29 cellular contexts compared by ENCODE assay signal in the genomic region with DNA sequence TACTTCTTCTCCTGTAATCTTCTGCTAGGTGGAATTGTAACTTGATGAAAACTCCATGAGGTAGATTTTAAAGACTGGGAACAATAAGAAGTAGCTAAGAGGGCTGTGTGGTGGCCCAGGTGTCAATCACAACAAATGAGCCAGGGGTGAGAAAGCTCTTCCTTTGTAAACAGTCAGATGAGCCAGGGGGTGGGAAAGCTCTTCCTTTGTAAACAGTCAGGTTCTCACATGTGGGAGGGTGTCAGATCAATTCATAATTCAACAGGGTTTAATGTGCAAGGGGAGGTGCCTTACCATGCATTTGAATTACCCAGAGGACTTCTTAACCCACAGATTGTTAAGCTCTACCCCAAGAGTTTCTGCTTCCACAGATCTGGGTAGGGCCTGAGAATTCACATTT.
"Had no signal": no experiment of that assay in that cellular context is flagged by ENCODE, and none has a peak within 500 bp of the region (broad histone marks: within the 10 kb centered on the region; RNA-seq: fewer than 3 reads in every experiment).

No MANE protein-coding gene starts in this region.

- H3K4me1 Mint-ChIP-seq: stimulated activated naive CD8-positive, alpha-beta T cell treated with anti-CD3 and anti-CD28 coated beads, Interleukin-15, amount 100 ng/mL, for 72 hours had no signal

- H3K27me3 Mint-ChIP-seq: stimulated activated naive CD8-positive, alpha-beta T cell treated with anti-CD3 and anti-CD28 coated beads, Interleukin-15, amount 100 ng/mL, for 72 hours had no signal

- ATAC-seq: esophagus mucosa; gastrocnemius medialis; left lobe of liver; mucosa of descending colon; natural killer cell treated with Interleukin-12 subunit alpha and Interleukin-12 subunit beta and Interleukin-15 and Interleukin-18, amount 100 ng/mL, for 72 hours; right lobe of liver; stimulated activated naive CD8-positive, alpha-beta T cell treated with anti-CD3 and anti-CD28 coated beads, Interleukin-15, amount 100 ng/mL, for 72 hours; upper lobe of right lung had no signal

- DNase-seq: dorsolateral prefrontal cortex; effector CD4-positive, alpha-beta T cell; foreskin fibroblast; gastrocnemius medialis; head of caudate nucleus; mucosa of descending colon; naive B cell; right lobe of liver; small intestine; stimulated activated CD4-positive, alpha-beta T cell treated with anti-CD3 and anti-CD28 coated beads, Interleukin-12 subunit alpha, Interleukin-12 subunit beta, amount 100 ng/mL, for 4 hours; stimulated activated CD4-positive, alpha-beta T cell treated with anti-CD3 and anti-CD28 coated beads, Interleukin-1b, Interleukin-23, amount 100 ng/mL, for 48 hours; stimulated activated CD4-positive, alpha-beta T cell treated with anti-CD3 and anti-CD28 coated beads, Interleukin-4, amount 100 ng/mL, for 1 hour; stimulated activated CD8-positive, alpha-beta memory T cell treated with anti-CD3 and anti-CD28 coated beads, Interleukin-4, amount 100 ng/mL, for 48 hours; stimulated activated naive CD4-positive, alpha-beta T cell; stimulated activated naive CD8-positive, alpha-beta T cell treated with anti-CD3 and anti-CD28 coated beads, Interleukin-15, amount 100 ng/mL, for 72 hours; transverse colon; upper lobe of right lung; uterus had no signal

- H3K4me3 ChIP-seq: dorsolateral prefrontal cortex, gastrocnemius medialis, lung, mucosa of descending colon, neural progenitor cell, right lobe of liver, suprapubic skin, transverse colon, upper lobe of right lung, uterus had no signal

- H3K36me3 Mint-ChIP-seq: mesothelial cell of epicardium; natural killer cell treated with Interleukin-12 subunit alpha and Interleukin-12 subunit beta and Interleukin-15 and Interleukin-18, amount 100 ng/mL, for 72 hours; neural progenitor cell had no signal

- H3K4me1 ChIP-seq: neural progenitor cell, parathyroid adenoma, right lobe of liver, transverse colon had no signal

- H3K27me3 ChIP-seq: dorsolateral prefrontal cortex, gastrocnemius medialis, neural progenitor cell, right lobe of liver, suprapubic skin, transverse colon, upper lobe of right lung, uterus had no signal

- H3K9me3 Mint-ChIP-seq: natural killer cell treated with Interleukin-12 subunit alpha and Interleukin-12 subunit beta and Interleukin-15 and Interleukin-18, amount 100 ng/mL, for 72 hours had no signal

- H3K27ac ChIP-seq: dorsolateral prefrontal cortex, epithelial cell of prostate, gastrocnemius medialis, neural progenitor cell, parathyroid adenoma, right lobe of liver, suprapubic skin, transverse colon, upper lobe of right lung, uterus had no signal

- H3K9ac ChIP-seq: neural progenitor cell, parathyroid adenoma had no signal

- H3K36me3 ChIP-seq: gastrocnemius medialis, neural progenitor cell, right lobe of liver, suprapubic skin, transverse colon, upper lobe of right lung, uterus had no signal

- H3K27ac Mint-ChIP-seq: memory B cell; mesothelial cell of epicardium; naive B cell; natural killer cell treated with Interleukin-12 subunit alpha and Interleukin-12 subunit beta and Interleukin-15 and Interleukin-18, amount 100 ng/mL, for 72 hours; neural progenitor cell; progenitor cell of endocrine pancreas; stimulated activated naive CD8-positive, alpha-beta T cell treated with anti-CD3 and anti-CD28 coated beads, Interleukin-15, amount 100 ng/mL, for 72 hours had no signal

- H3K9me3 ChIP-seq: gastrocnemius medialis, right lobe of liver, suprapubic skin, upper lobe of right lung, uterus had no signal

- H3K4me3 Mint-ChIP-seq: memory B cell; mesothelial cell of epicardium; naive B cell; natural killer cell treated with Interleukin-12 subunit alpha and Interleukin-12 subunit beta and Interleukin-15 and Interleukin-18, amount 100 ng/mL, for 72 hours; neural progenitor cell; stimulated activated naive CD8-positive, alpha-beta T cell treated with anti-CD3 and anti-CD28 coated beads, Interleukin-15, amount 100 ng/mL, for 72 hours had no signal
